Comparison of ENCODE assay signal across 27 cellular contexts in genomic region chr18:62480927-62481326, GRCh38.
"Had no signal": no experiment of that assay in that cellular context is flagged by ENCODE, and none has a peak within 500 bp of the region (broad histone marks: within the 10 kb centered on the region; RNA-seq: fewer than 3 reads in every experiment).

No MANE protein-coding gene starts in this region.

- H3K27ac ChIP-seq: hepatocyte, lower lobe of right lung, pancreas, prostate gland, sigmoid colon, spleen, testis, thyroid gland, transverse colon, upper lobe of left lung, vagina had no signal

- H3K27me3 ChIP-seq: hepatocyte, pancreas, sigmoid colon, testis, thyroid gland, upper lobe of left lung, vagina had no signal

- H3K4me3 ChIP-seq: hepatocyte, lower lobe of right lung, pancreas, prostate gland, sigmoid colon, spleen, testis, thyroid gland, transverse colon, upper lobe of left lung, vagina had no signal

- H3K9me3 ChIP-seq: pancreas, prostate gland, testis, thyroid gland, vagina had no signal

- H3K4me1 ChIP-seq: lower lobe of right lung, pancreas, prostate gland, sigmoid colon, testis, upper lobe of left lung, vagina had no signal

- DNase-seq: kidney glomerular epithelial cell; left cardiac atrium; lower lobe of right lung; mammary epithelial cell; mesenchymal stem cell; naive thymus-derived CD8-positive, alpha-beta T cell; nucleus accumbens; pancreas; posterior cingulate gyrus; retina; right cardiac atrium; sigmoid colon; small intestine; spleen; stimulated activated CD4-positive, alpha-beta T cell treated with anti-CD3 and anti-CD28 coated beads, Interleukin-1b, Interleukin-23, amount 100 ng/mL, for 48 hours; stimulated activated CD4-positive, alpha-beta T cell treated with anti-CD3 and anti-CD28 coated beads, Interleukin-2, amount 100 ng/mL, for 48 hours; stimulated activated CD4-positive, alpha-beta T cell treated with anti-CD3 and anti-CD28 coated beads, Interleukin-4, amount 100 ng/mL, for 4 hours; stimulated activated CD8-positive, alpha-beta memory T cell treated with anti-CD3 and anti-CD28 coated beads, Interleukin-4, amount 100 ng/mL, for 48 hours; stimulated activated naive CD4-positive, alpha-beta T cell treated with Interleukin-2 at 50 U/mL for 16 hours; stimulated activated naive CD8-positive, alpha-beta T cell treated with anti-CD3 and anti-CD28 coated beads, Interleukin-15, amount 100 ng/mL, for 72 hours; testis; thyroid gland; transverse colon; upper lobe of left lung had no signal

- H3K36me3 ChIP-seq: lower lobe of right lung, pancreas, prostate gland, sigmoid colon, spleen, thyroid gland, transverse colon, upper lobe of left lung, vagina had no signal
